9 cellular contexts compared by ENCODE assay signal in the genomic region with DNA sequence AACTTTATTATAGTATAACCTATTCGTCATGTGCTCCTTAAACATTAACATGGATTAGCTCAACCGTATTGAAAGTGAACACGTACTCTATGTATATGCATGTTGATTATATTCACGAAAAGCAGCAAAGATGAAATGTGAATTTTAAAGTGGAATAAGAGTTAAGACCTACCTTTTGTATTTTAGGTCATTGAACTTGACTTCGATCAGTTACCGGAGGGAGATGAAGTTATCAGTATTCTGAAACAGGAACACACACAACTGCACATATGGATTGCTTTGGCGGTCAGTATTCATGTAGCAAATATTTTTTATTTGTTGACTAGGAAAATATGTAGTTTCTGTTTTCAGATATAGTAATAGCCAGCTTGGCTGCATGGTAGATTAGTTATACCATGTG. TPM values are rescaled to one million over a fixed set of nuclear protein-coding genes. Genes with fewer than 3 reads are reported as not detected.
DNase-seq lines count a peak whose midpoint lies in the region; ATAC-seq, FAIRE-seq and TF ChIP-seq lines count a peak whose summit lies in the region.
"Had no signal": no experiment of that assay in that cellular context is flagged by ENCODE, and none has a peak within 500 bp of the region (broad histone marks: within the 10 kb centered on the region; RNA-seq: fewer than 3 reads in every experiment).

No MANE protein-coding gene starts in this region.

- CTCF ChIA-PET in K562 (lab: Yijun Ruan, JAX; ENCODE audit: low intra/inter-chr PET ratio), result interaction anchor here (0.6 kb wide), 1 partner anchor 115 kb away, joined by 4 read pairs; no protein-coding TSS in a partner anchor

- H3K9me1 ChIP-seq in K562 (ENCODE audit: control insufficient read depth, insufficient read depth, low read length), result no peaks in the 10 kb centered on the region

- no peaks in the 10 kb centered on the region for H3K27me3 Mint-ChIP-seq in mesothelial cell of epicardium (ENCODE audit: low read depth)

- peaks cover 12% of the 10 kb centered on the region for H3K4me1 Mint-ChIP-seq in mesothelial cell of epicardium

- DNase-seq in AG10803 (ENCODE audit: low read depth) (no peak), HFF-Myc (ENCODE audit: extremely low read depth, low read depth) (no peak), K562 (ENCODE audit: extremely low read depth in 1 of 4, low spot score in 3 of 4) (no peak), mesothelial cell of epicardium (ENCODE audit: low spot score in 2 of 2, unreplicated experiment in 2 of 2) (no peak), NCI-H2196 (lab: John Stamatoyannopoulos, UW; ENCODE audit: unreplicated experiment) (no peak), right atrium auricular region (ENCODE audit: low spot score) (no peak)

- no peak overlapping the region for H3K27ac Mint-ChIP-seq in mesothelial cell of epicardium

- BruUV-seq in K562 (replicated peaks; lab: Mats Ljungman, UMichigan), result no TSS peak

- TF ChIP-seq CTCF in AG10803 (conservative IDR thresholded peaks at IDR 0.05; ENCODE audit: low read length) (no peak), HFF-Myc (IDR thresholded peaks at IDR 0.05; ENCODE audit: low read depth, low read length, missing control alignments) (no peak), K562 (IDR thresholded peaks at IDR 0.05 in 2 of 3, conservative IDR thresholded peaks at IDR 0.05 in 1 of 3; ENCODE audit: insufficient read depth in 2 of 3, low read depth in 1 of 3, low read length in 3 of 3) (no peak), mesothelial cell of epicardium (IDR thresholded peaks at IDR 0.05; ENCODE audit: unreplicated experiment) (no peak), right atrium auricular region (IDR thresholded peaks at IDR 0.05) (no peak)

- no peaks in the 10 kb centered on the region for H3K27me3 ChIP-seq in K562 (ENCODE audit: control insufficient read depth in 2 of 2, insufficient read depth in 2 of 2, low read length in 2 of 2)
- no peaks in the 10 kb centered on the region for H3K27me3 ChIP-seq in right atrium auricular region
- H3K27me3 ChIP-seq: SJSA1 had no signal

- 3% methylated on average over 7 of the region's 7 CpGs for WGBS in K562 (ENCODE audit: insufficient coverage, low coverage, missing lambda C conversion rate)

- H3K36me3 ChIP-seq in K562 (ENCODE audit: control insufficient read depth, insufficient read depth, low read length) (peaks cover 48% of the 10 kb centered on the region), right atrium auricular region (peaks cover 38% of the 10 kb centered on the region)

- H3K9ac ChIP-seq in K562 (ENCODE audit: insufficient read depth in 1 of 2, low read depth in 2 of 2, low read length in 2 of 2), result peak overlapping the region in 1 of 2 experiments; percentile 77; a peak in 2 of 4 replicates

- peak overlapping the region; percentile 87 for H3K4me2 ChIP-seq in K562 (ENCODE audit: insufficient read depth, low read length)

- H3K79me2 ChIP-seq in K562 (ENCODE audit: control insufficient read depth, insufficient read depth, low read length), result peaks cover 28% of the 10 kb centered on the region

- no peak for FAIRE-seq in K562 (lab: Jason Lieb, UNC)

- H3K4me1 ChIP-seq in K562 (replicated peaks in 1 of 2; ENCODE audit: control insufficient read depth in 2 of 2, insufficient read depth in 2 of 2, low read length in 2 of 2), result peaks cover 13 to 17% of the 10 kb centered on the region in 2 experiments
- peaks cover 0 to 14% of the 10 kb centered on the region in 2 donors for H3K4me1 ChIP-seq in right atrium auricular region

- TF ChIP-seq EP300 in K562 (IDR thresholded peaks at IDR 0.05; ENCODE audit: low read length), result no peak

- no peak for TF ChIP-seq POLR2A in K562 (conservative IDR thresholded peaks at IDR 0.05)

- ATAC-seq in K562, result no peak
- ATAC-seq in GM19035 (IDR thresholded peaks at IDR 0.05; ENCODE audit: unreplicated experiment), result no peak
- no peak for ATAC-seq in HG03432 (IDR thresholded peaks at IDR 0.05; ENCODE audit: unreplicated experiment)

- intact Hi-C loops in K562 (cut with micrococcal nuclease), result no loop called here

- H3K9me3 ChIP-seq in K562 (replicated peaks; ENCODE audit: control insufficient read depth, insufficient read depth, low read depth, low read length) (no peaks in the 10 kb centered on the region), right atrium auricular region (no peaks in the 10 kb centered on the region)
- H3K9me3 ChIP-seq: SJSA1 had no signal

- no peak overlapping the region; the same call in 2 of the 3 replicates for H3K27ac ChIP-seq in K562 (ENCODE audit: extremely low read depth, low read depth, low read length)
- no peak overlapping the region for H3K27ac ChIP-seq in right atrium auricular region
- H3K27ac ChIP-seq: SJSA1 had no signal

- TF ChIP-seq RAD21 in K562 (CRISPR knock-in tag; conservative IDR thresholded peaks at IDR 0.05 in 1 of 2, IDR thresholded peaks at IDR 0.05 in 1 of 2), result no peak

- no peaks in the 10 kb centered on the region for H4K20me1 ChIP-seq in K562 (replicated peaks; ENCODE audit: control insufficient read depth, insufficient read depth, low read length)

- in situ Hi-C loops in K562 (cut with MboI), result no loop called here

- POLR2A ChIA-PET in K562 (lab: Yijun Ruan, JAX), result interaction anchor here (1.6 to 4.6 kb wide), 2 partner anchors 12 to 16 kb away, joined by 8 to 15 read pairs; no protein-coding TSS in a partner anchor

- no peaks in the 10 kb centered on the region for H3K9me3 Mint-ChIP-seq in mesothelial cell of epicardium

- peaks cover 11% of the 10 kb centered on the region for H3K36me3 Mint-ChIP-seq in mesothelial cell of epicardium

- no peak overlapping the region for H2AFZ ChIP-seq in K562 (ENCODE audit: low read depth, low read length)

- peak overlapping the region; percentile 94 for H3K4me3 Mint-ChIP-seq in mesothelial cell of epicardium

- peak overlapping the region; percentile 88 for H3K4me3 ChIP-seq in AG10803 (ENCODE audit: low read length)
- peak overlapping the region; percentile 63 for H3K4me3 ChIP-seq in HFF-Myc (replicated peaks; ENCODE audit: low read depth, low read length)
- peak overlapping the region; percentile 63 for H3K4me3 ChIP-seq in K562
- no peak overlapping the region for H3K4me3 ChIP-seq in right atrium auricular region

RNA-seq across cellular contexts. Expression of gene CTR9, which starts 1.4 kb away (rescaled TPM):
- total RNA-seq in K562 (2011; cell fraction: chromatin; rRNA removed; ENCODE audit: low replicate concordance), result 35.7 and 76.5 TPM in 2 replicates
- total RNA-seq in K562 (2011; cell fraction: nucleolus; rRNA removed), result 13.2 and 17.0 TPM in 2 replicates
- total RNA-seq in K562 (2011; cell fraction: nucleoplasm; rRNA removed), result 24.9 and 31.0 TPM in 2 replicates
- total RNA-seq in K562 (2014; rRNA removed) (52.4 and 56.1 TPM in 2 replicates), K562 (2014; rRNA removed; fragmentation: Illumina TruSeq; extraction: Trizol) (51.9 and 61.2 TPM in 2 replicates), K562 (2015; rRNA removed; fragmentation: Illumina TruSeq; extraction: Trizol) (34.7 and 42.2 TPM in 2 replicates), K562 (2021) (52.7 and 57.9 TPM in 2 replicates), mesothelial cell of epicardium (33.2 to 38.3 TPM (median 34.5 TPM) in 3 replicates), right atrium auricular region (10 to 100 TPM; 17.0 to 18.6 TPM)
- polyA plus RNA-seq in K562 (2011; rRNA removed) (17.6 and 27.3 TPM in 2 replicates), K562 (2014; fragmentation: Illumina TruSeq; extraction: Trizol) (74.3 and 79.3 TPM in 2 replicates), K562 (2014; fragmentation: Nextera tagmentation; extraction: Ambion mirVana) (10 to 100 TPM; 25.4 to 38.3 TPM), K562 (2014; rRNA removed) (47.3 and 49.7 TPM in 2 replicates)
- 8.8 and 10.4 TPM in 2 replicates for polyA plus RNA-seq in K562 (2011; cell fraction: cytosol; rRNA removed)
- polyA plus RNA-seq in K562 (2011; cell fraction: nucleus; rRNA removed), result 9.5 and 11.5 TPM in 2 replicates
- 33.8 and 38.2 TPM in 2 replicates for polyA plus RNA-seq in K562 (2012)
- polyA minus RNA-seq in K562 (2011; rRNA and poly(A)+ RNA removed), result 38.7 and 48.2 TPM in 2 replicates
- polyA minus RNA-seq in K562 (2011; cell fraction: cytosol; rRNA and poly(A)+ RNA removed), result 20.4 and 24.3 TPM in 2 replicates
- 10.6 and 23.2 TPM in 2 replicates for polyA minus RNA-seq in K562 (2011; cell fraction: nucleus; rRNA and poly(A)+ RNA removed)

RNA-seq across cellular contexts. Expression of gene EIF4G2, which starts 56.2 kb away (rescaled TPM):
- total RNA-seq in K562 (2011; cell fraction: chromatin; rRNA removed; ENCODE audit: low replicate concordance), result 653 and 1,130 TPM in 2 replicates
- 356 and 378 TPM in 2 replicates for total RNA-seq in K562 (2011; cell fraction: nucleolus; rRNA removed)
- total RNA-seq in K562 (2011; cell fraction: nucleoplasm; rRNA removed), result 459 and 505 TPM in 2 replicates
- total RNA-seq in K562 (2014; rRNA removed), result 428 and 733 TPM in 2 replicates
- 481 and 499 TPM in 2 replicates for total RNA-seq in K562 (2014; rRNA removed; fragmentation: Illumina TruSeq; extraction: Trizol)
- total RNA-seq in K562 (2015; rRNA removed; fragmentation: Illumina TruSeq; extraction: Trizol), result 719 and 734 TPM in 2 replicates
- total RNA-seq in K562 (2021), result 790 and 801 TPM in 2 replicates
- polyA plus RNA-seq in K562 (2011; rRNA removed), result 449 and 646 TPM in 2 replicates
- polyA plus RNA-seq in K562 (2011; cell fraction: cytosol; rRNA removed), result 153 and 186 TPM in 2 replicates
- polyA plus RNA-seq in K562 (2011; cell fraction: nucleus; rRNA removed), result 421 and 579 TPM in 2 replicates
- polyA plus RNA-seq in K562 (2012), result 338 and 520 TPM in 2 replicates
- polyA plus RNA-seq in K562 (2014; fragmentation: Illumina TruSeq; extraction: Trizol), result 663 and 762 TPM in 2 replicates
- 100 to 1,000 TPM; 206 to 683 TPM for polyA plus RNA-seq in K562 (2014; fragmentation: Nextera tagmentation; extraction: Ambion mirVana)
- 351 and 385 TPM in 2 replicates for polyA plus RNA-seq in K562 (2014; rRNA removed)
- polyA minus RNA-seq in K562 (2011; rRNA and poly(A)+ RNA removed), result 865 and 1,047 TPM in 2 replicates
- 467 and 888 TPM in 2 replicates for polyA minus RNA-seq in K562 (2011; cell fraction: cytosol; rRNA and poly(A)+ RNA removed)
- 266 and 377 TPM in 2 replicates for polyA minus RNA-seq in K562 (2011; cell fraction: nucleus; rRNA and poly(A)+ RNA removed)
- 1,220 to 1,246 TPM (median 1,239 TPM) in 3 replicates for total RNA-seq in mesothelial cell of epicardium
- total RNA-seq in right atrium auricular region, result 100 to 1,000 TPM; 496 to 508 TPM

RNA-seq across cellular contexts. Expression of gene IRAG1, which starts 58.9 kb away (rescaled TPM):
- total RNA-seq in K562 (2011; cell fraction: chromatin; rRNA removed; ENCODE audit: low replicate concordance), result 0.07 and 0.23 TPM in 2 replicates
- 0.17 and 0.26 TPM in 2 replicates for total RNA-seq in K562 (2011; cell fraction: nucleolus; rRNA removed)
- 0.15 TPM in 2 replicates for total RNA-seq in K562 (2011; cell fraction: nucleoplasm; rRNA removed)
- total RNA-seq in K562 (2014; rRNA removed) (0.04 TPM in 1 of 2 replicates, not detected in the other), K562 (2014; rRNA removed; fragmentation: Illumina TruSeq; extraction: Trizol) (0.07 and 0.22 TPM in 2 replicates), K562 (2015; rRNA removed; fragmentation: Illumina TruSeq; extraction: Trizol) (0.08 and 0.11 TPM in 2 replicates), K562 (2021) (0.22 and 0.27 TPM in 2 replicates), mesothelial cell of epicardium (13.1 to 13.8 TPM (median 13.6 TPM) in 3 replicates), right atrium auricular region (10 to 100 TPM in 1 of 2 donors, 1 to 10 TPM in 1; 4.6 to 10.9 TPM)
- polyA plus RNA-seq in K562 (2011; rRNA removed) (0.11 and 0.14 TPM in 2 replicates), K562 (2014; fragmentation: Illumina TruSeq; extraction: Trizol) (0.07 and 0.10 TPM in 2 replicates), K562 (2014; fragmentation: Nextera tagmentation; extraction: Ambion mirVana) (under 1 TPM; 0.01 TPM), K562 (2014; rRNA removed) (0.01 TPM in 1 of 2 replicates, not detected in the other)
- 0.10 and 0.16 TPM in 2 replicates for polyA plus RNA-seq in K562 (2011; cell fraction: cytosol; rRNA removed)
- 0.10 TPM in 2 replicates for polyA plus RNA-seq in K562 (2011; cell fraction: nucleus; rRNA removed)
- 0.08 and 0.15 TPM in 2 replicates for polyA plus RNA-seq in K562 (2012)
- 0.07 and 0.45 TPM in 2 replicates for polyA minus RNA-seq in K562 (2011; rRNA and poly(A)+ RNA removed)
- polyA minus RNA-seq in K562 (2011; cell fraction: cytosol; rRNA and poly(A)+ RNA removed), result not detected in 2 replicates
- polyA minus RNA-seq in K562 (2011; cell fraction: nucleus; rRNA and poly(A)+ RNA removed), result under 0.01 and 0.11 TPM in 2 replicates

Comparison
In these comparisons a context has a peak if more than half of its experiments do, and no peak if none do; other contexts are left out.
1. H3K4me3 ChIP-seq: peak in AG10803 (single experiment), HFF-Myc (single experiment) and K562 (single experiment); none in right atrium auricular region (0 of 2).
2. RNA of gene IRAG1, which starts 58.9 kb away (total RNA-seq): 13.1 to 13.8 TPM in mesothelial cell of epicardium and 4.6 to 10.9 TPM in right atrium auricular region; 0.04 to 0.27 TPM in K562; every median in the first group is over 4 times any median in the second.